In genomic region chr17:61286449-61286848, GRCh38 we compare ENCODE assay signal across 1 cellular context.
TF ChIP-seq lines count a peak whose summit lies in the region.

No MANE protein-coding gene starts in this region.

TF ChIP-seq in IMR-90, 13 proteins besides CTCF, POLR2A, EP300 and RAD21 (continued from another document):
- TF ChIP-seq, protein P1, sequence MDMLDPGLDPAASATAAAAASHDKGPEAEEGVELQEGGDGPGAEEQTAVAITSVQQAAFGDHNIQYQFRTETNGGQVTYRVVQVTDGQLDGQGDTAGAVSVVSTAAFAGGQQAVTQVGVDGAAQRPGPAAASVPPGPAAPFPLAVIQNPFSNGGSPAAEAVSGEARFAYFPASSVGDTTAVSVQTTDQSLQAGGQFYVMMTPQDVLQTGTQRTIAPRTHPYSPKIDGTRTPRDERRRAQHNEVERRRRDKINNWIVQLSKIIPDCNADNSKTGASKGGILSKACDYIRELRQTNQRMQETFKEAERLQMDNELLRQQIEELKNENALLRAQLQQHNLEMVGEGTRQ (IDR thresholded peaks at IDR 0.05; ENCODE audit: low read depth, low read length), result no peak
- TF ChIP-seq RCOR1 (IDR thresholded peaks at IDR 0.05; ENCODE audit: insufficient replicate concordance, low read length) (no peak), SMC3 (IDR thresholded peaks at IDR 0.05; ENCODE audit: low read depth, low read length) (no peak), BHLHE40 (IDR thresholded peaks at IDR 0.05; ENCODE audit: low read depth, low read length) (no peak), RFX5 (IDR thresholded peaks at IDR 0.05; ENCODE audit: low read depth, low read length) (no peak), FOS (IDR thresholded peaks at IDR 0.05; ENCODE audit: low read depth, low read length) (no peak), MAZ (IDR thresholded peaks at IDR 0.05; ENCODE audit: borderline replicate concordance, low read depth, low read length) (no peak), MAFK (IDR thresholded peaks at IDR 0.05; ENCODE audit: low read depth, low read length) (no peak)
